1 cellular context compared by ENCODE assay signal in genomic region chr6:138514860-138515540, GRCh38.
A peak's percentile ranks its signal among the peaks of the same experiment; 100 is the strongest.
TF ChIP-seq lines count a peak whose summit lies in the region.

No MANE protein-coding gene starts in this region.

TF ChIP-seq in PFSK-1, 5 proteins besides CTCF, POLR2A, EP300 and RAD21 (continued from another document):
- peak; percentile 38 for TF ChIP-seq FOXP2 (optimal IDR thresholded peaks at IDR 0.05; ENCODE audit: borderline replicate concordance, extremely low read depth, extremely low read length, insufficient read depth)
